2 cellular contexts compared by ENCODE assay signal in the genomic region with DNA sequence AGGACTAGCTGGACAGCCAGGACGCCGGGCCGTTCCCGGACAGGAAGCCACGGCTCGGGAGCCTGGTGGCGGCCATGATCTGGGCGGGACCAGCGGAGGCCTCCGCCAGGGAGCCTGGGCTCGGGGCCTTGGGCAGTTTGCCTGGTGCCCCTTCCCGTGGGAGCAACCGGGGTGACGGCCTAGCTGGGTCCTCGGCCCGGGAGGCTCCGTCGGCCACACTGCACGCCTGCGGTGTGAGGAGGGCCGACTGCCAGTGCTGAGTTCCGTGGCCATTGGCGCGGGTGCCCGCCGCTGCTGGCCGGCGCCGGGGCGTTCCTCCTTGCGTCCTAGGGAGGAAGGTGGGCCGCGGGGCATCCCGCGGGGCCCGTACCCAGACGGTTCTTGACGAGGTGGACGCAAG.
TF ChIP-seq lines count a peak whose summit lies in the region.

No MANE protein-coding gene starts in this region.

TF ChIP-seq in HEK293, 187 proteins besides CTCF, POLR2A, EP300 and RAD21 (continues in another document):
- TF ChIP-seq YY2 (tag by site-specific recombination; IDR thresholded peaks at IDR 0.05) (peak; percentile 67; the same call in 1 of the 2 replicates), SP2 (tag by site-specific recombination; IDR thresholded peaks at IDR 0.05) (peak; percentile 77), ZNF341 (tag by site-specific recombination; IDR thresholded peaks at IDR 0.05; ENCODE audit: low read depth) (peak; percentile 55), ZNF335 (tag by site-specific recombination; conservative IDR thresholded peaks at IDR 0.05) (peak; percentile 79), ZBTB10 (tag by site-specific recombination; IDR thresholded peaks at IDR 0.05) (0 out of 2 replicates have a peak, but pooled peaks have one; percentile 73), KLF9 (tag by site-specific recombination; IDR thresholded peaks at IDR 0.05; ENCODE audit: low read depth) (peak; percentile 37; the same call in 1 of the 2 replicates), ZNF600 (tag by site-specific recombination; IDR thresholded peaks at IDR 0.05) (peak; percentile 61), ZEB2 (tag by site-specific recombination; IDR thresholded peaks at IDR 0.05) (peak; percentile 86), ZNF423 (tag by site-specific recombination; IDR thresholded peaks at IDR 0.05) (peak; percentile 92), IKZF3 (tag by site-specific recombination; IDR thresholded peaks at IDR 0.05) (0 out of 2 replicates have a peak, but pooled peaks have one; percentile 32), GLIS1 (tag by site-specific recombination; IDR thresholded peaks at IDR 0.05) (peak; percentile 60), ZFHX2 (tag by site-specific recombination; conservative IDR thresholded peaks at IDR 0.05) (peak; percentile 23; the same call in 1 of the 2 replicates), ZNF654 (tag by site-specific recombination; IDR thresholded peaks at IDR 0.05; ENCODE audit: low read depth) (0 out of 2 replicates have a peak, but pooled peaks have one; percentile 17), ZNF140 (tag by site-specific recombination; IDR thresholded peaks at IDR 0.05) (0 out of 2 replicates have a peak, but pooled peaks have one; percentile 11), KLF8 (tag by site-specific recombination; IDR thresholded peaks at IDR 0.05) (peak; percentile 96; the same call in 1 of the 2 replicates), GLIS2 (tag by site-specific recombination; IDR thresholded peaks at IDR 0.05) (peak; percentile 84), ZSCAN5A (tag by site-specific recombination; IDR thresholded peaks at IDR 0.05) (peak; percentile 58; the same call in 1 of the 2 replicates), SP7 (tag by site-specific recombination; IDR thresholded peaks at IDR 0.05) (0 out of 2 replicates have a peak, but pooled peaks have one; percentile 15)
- TF ChIP-seq, protein P1, sequence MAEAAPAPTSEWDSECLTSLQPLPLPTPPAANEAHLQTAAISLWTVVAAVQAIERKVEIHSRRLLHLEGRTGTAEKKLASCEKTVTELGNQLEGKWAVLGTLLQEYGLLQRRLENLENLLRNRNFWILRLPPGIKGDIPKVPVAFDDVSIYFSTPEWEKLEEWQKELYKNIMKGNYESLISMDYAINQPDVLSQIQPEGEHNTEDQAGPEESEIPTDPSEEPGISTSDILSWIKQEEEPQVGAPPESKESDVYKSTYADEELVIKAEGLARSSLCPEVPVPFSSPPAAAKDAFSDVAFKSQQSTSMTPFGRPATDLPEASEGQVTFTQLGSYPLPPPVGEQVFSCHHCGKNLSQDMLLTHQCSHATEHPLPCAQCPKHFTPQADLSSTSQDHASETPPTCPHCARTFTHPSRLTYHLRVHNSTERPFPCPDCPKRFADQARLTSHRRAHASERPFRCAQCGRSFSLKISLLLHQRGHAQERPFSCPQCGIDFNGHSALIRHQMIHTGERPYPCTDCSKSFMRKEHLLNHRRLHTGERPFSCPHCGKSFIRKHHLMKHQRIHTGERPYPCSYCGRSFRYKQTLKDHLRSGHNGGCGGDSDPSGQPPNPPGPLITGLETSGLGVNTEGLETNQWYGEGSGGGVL (tag by site-specific recombination; IDR thresholded peaks at IDR 0.05) = 0 out of 2 replicates have a peak, but pooled peaks have one; percentile 30
- TF ChIP-seq, protein P2, sequence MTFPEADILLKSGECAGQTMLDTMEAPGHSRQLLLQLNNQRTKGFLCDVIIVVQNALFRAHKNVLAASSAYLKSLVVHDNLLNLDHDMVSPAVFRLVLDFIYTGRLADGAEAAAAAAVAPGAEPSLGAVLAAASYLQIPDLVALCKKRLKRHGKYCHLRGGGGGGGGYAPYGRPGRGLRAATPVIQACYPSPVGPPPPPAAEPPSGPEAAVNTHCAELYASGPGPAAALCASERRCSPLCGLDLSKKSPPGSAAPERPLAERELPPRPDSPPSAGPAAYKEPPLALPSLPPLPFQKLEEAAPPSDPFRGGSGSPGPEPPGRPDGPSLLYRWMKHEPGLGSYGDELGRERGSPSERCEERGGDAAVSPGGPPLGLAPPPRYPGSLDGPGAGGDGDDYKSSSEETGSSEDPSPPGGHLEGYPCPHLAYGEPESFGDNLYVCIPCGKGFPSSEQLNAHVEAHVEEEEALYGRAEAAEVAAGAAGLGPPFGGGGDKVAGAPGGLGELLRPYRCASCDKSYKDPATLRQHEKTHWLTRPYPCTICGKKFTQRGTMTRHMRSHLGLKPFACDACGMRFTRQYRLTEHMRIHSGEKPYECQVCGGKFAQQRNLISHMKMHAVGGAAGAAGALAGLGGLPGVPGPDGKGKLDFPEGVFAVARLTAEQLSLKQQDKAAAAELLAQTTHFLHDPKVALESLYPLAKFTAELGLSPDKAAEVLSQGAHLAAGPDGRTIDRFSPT (tag by site-specific recombination; IDR thresholded peaks at IDR 0.05) = peak; percentile 100

TF ChIP-seq in K562, 482 proteins besides CTCF, POLR2A, EP300 and RAD21:
- TF ChIP-seq REST (CRISPR knock-in tag; IDR thresholded peaks at IDR 0.05; ENCODE audit: low read depth) = 0 out of 2 replicates have a peak, but pooled peaks have one; percentile 54
- TF ChIP-seq, protein P3, sequence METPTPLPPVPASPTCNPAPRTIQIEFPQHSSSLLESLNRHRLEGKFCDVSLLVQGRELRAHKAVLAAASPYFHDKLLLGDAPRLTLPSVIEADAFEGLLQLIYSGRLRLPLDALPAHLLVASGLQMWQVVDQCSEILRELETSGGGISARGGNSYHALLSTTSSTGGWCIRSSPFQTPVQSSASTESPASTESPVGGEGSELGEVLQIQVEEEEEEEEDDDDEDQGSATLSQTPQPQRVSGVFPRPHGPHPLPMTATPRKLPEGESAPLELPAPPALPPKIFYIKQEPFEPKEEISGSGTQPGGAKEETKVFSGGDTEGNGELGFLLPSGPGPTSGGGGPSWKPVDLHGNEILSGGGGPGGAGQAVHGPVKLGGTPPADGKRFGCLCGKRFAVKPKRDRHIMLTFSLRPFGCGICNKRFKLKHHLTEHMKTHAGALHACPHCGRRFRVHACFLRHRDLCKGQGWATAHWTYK (CRISPR knock-in tag; IDR thresholded peaks at IDR 0.05) = 0 out of 2 replicates have a peak, but pooled peaks have one; percentile 71
